ENCODE assay signal across 12 cellular contexts in genomic region chr2:178484245-178485041, GRCh38. TPM values are rescaled to one million over a fixed set of nuclear protein-coding genes. Genes with fewer than 3 reads are reported as not detected.
DNase-seq lines count a peak whose midpoint lies in the region; ATAC-seq and TF ChIP-seq lines count a peak whose summit lies in the region.
"Had no signal": no experiment of that assay in that cellular context is flagged by ENCODE, and none has a peak within 500 bp of the region (broad histone marks: within the 10 kb centered on the region; RNA-seq: fewer than 3 reads in every experiment).

No MANE protein-coding gene starts in this region.

- CTCF ChIA-PET in A673 (lab: Charles Lee) (no interaction called here), PC-9 (lab: Charles Lee) (no interaction called here)

- H3K36me3 ChIP-seq in A673 (ENCODE audit: insufficient read depth, low read length, poor library complexity, severe bottlenecking) (peaks cover 3% of the 10 kb centered on the region), PC-9 (ENCODE audit: low read depth) (peaks cover 29% of the 10 kb centered on the region)

- H3K4me1 ChIP-seq in A673 (ENCODE audit: insufficient read depth, low read length, poor library complexity, severe bottlenecking) (peaks cover 33% of the 10 kb centered on the region), PC-9 (replicated peaks; ENCODE audit: insufficient read depth) (peaks cover 41% of the 10 kb centered on the region)

- peaks cover 88% of the 10 kb centered on the region for H3K79me2 ChIP-seq in PC-9 (ENCODE audit: low read depth)

- peaks cover 66% of the 10 kb centered on the region for H4K20me1 ChIP-seq in PC-9 (ENCODE audit: insufficient read depth)

- ATAC-seq in GM21825 (IDR thresholded peaks at IDR 0.05; ENCODE audit: unreplicated experiment), result no peak
- ATAC-seq: esophagus mucosa, mucosa of descending colon had no signal

- no peaks in the 10 kb centered on the region for H3K9me2 ChIP-seq in PC-9 (ENCODE audit: insufficient read depth)

- no peak for TF ChIP-seq CTCF in A673 (conservative IDR thresholded peaks at IDR 0.05; ENCODE audit: low read depth, low read length)
- TF ChIP-seq CTCF in PC-9 (conservative IDR thresholded peaks at IDR 0.05), result no peak

- DNase-seq in A673 (ENCODE audit: low spot score) (peak; percentile 61), M059J (ENCODE audit: low read depth) (peak; percentile 39), PC-9 (peak in 1 of 2 experiments; percentile 48), head of caudate nucleus (peak in 37 of 42 donors; percentile 12 to 83 (median 44)), HPDE6-E6E7 (ENCODE audit: extremely low spot score) (no peak), HuH-7 (ENCODE audit: low spot score) (no peak), germinal center (ENCODE audit: low spot score) (no peak)
- DNase-seq: activated effector memory CD4-positive, alpha-beta T cell treated with Interleukin-2 at 50 U/mL for 16 hours; stimulated activated CD4-positive, alpha-beta T cell treated with anti-CD3 and anti-CD28 coated beads, Interleukin-4, amount 100 ng/mL, for 1 hour had no signal

- peak overlapping the region; percentile 4 for H3K27ac ChIP-seq in A673 (ENCODE audit: low read depth, low read length, poor library complexity, severe bottlenecking)
- H3K27ac ChIP-seq in PC-9, result no peak overlapping the region

- H3K4me3 ChIP-seq in A673 (ENCODE audit: low read depth, low read length, poor library complexity, severe bottlenecking) (no peak overlapping the region), PC-9 (no peak overlapping the region)
- H3K4me3 ChIP-seq: mucosa of descending colon had no signal

- H3K27me3 ChIP-seq in A673 (replicated peaks; ENCODE audit: insufficient read depth, low read depth, low read length, poor library complexity) (no peaks in the 10 kb centered on the region), PC-9 (ENCODE audit: insufficient read depth, low read depth) (no peaks in the 10 kb centered on the region)

- H3K9me3 ChIP-seq in A673 (ENCODE audit: low read depth, low read length, poor library complexity, severe bottlenecking), result no peaks in the 10 kb centered on the region
- H3K9me3 ChIP-seq in PC-9 (ENCODE audit: insufficient read depth, low read depth), result no peaks in the 10 kb centered on the region
- H3K9me3 ChIP-seq: mucosa of descending colon had no signal

- peaks cover 6% of the 10 kb centered on the region for H3F3A ChIP-seq in PC-9 (ENCODE audit: insufficient read depth, low read depth)

- POLR2A ChIA-PET in A673 (lab: Charles Lee; ENCODE audit: low non-redundant PET), result no interaction called here
- POLR2A ChIA-PET in PC-9 (lab: Charles Lee; ENCODE audit: unreplicated experiment), result no interaction called here

- intact Hi-C loops in A673 (cut with micrococcal nuclease; ENCODE audit: unreplicated experiment), result loop anchor here (5.0 kb wide), 1 partner anchor 1523 kb away; the partner anchor contains the start of gene CWC22
- intact Hi-C loops in PC-9 (cut with micrococcal nuclease; ENCODE audit: unreplicated experiment), result loop anchor here (2.0 kb wide), 1 partner anchor 18 kb away; no protein-coding TSS in a partner anchor
- intact Hi-C loops in head of caudate nucleus (cut with DNase I), result no loop called here

- H2AFZ ChIP-seq in PC-9, result no peak overlapping the region

- BruUV-seq in A673 (replicated peaks; lab: Mats Ljungman, UMichigan), result no TSS peak
- no TSS peak for BruUV-seq in PC-9 (replicated peaks; lab: Mats Ljungman, UMichigan)

- H3K4me2 ChIP-seq in PC-9, result peak overlapping the region; percentile 96; the same call in 1 of the 2 replicates

RNA-seq across cellular contexts. Expression of gene PLEKHA3, which starts 4.2 kb away (rescaled TPM):
- total RNA-seq in A673 (2021), result 26.6 and 27.0 TPM in 2 replicates
- 7.6 and 17.0 TPM in 2 replicates for total RNA-seq in M059J (2014; rRNA removed; shearing (Covaris generic))
- total RNA-seq in PC-9 (2021), result 35.7 and 50.3 TPM in 2 replicates

RNA-seq across cellular contexts. Expression of gene FKBP7, which starts 6.0 kb away (rescaled TPM):
- total RNA-seq in A673 (2021) (17.1 and 18.4 TPM in 2 replicates), PC-9 (2021) (3.8 and 6.1 TPM in 2 replicates)
- total RNA-seq in M059J (2014; rRNA removed; shearing (Covaris generic)), result 35.4 and 49.4 TPM in 2 replicates

RNA-seq across cellular contexts. Expression of gene PJVK, which starts 33.3 kb away (rescaled TPM):
- total RNA-seq in A673 (2021), result 1.9 and 2.3 TPM in 2 replicates
- not detected in 2 replicates for total RNA-seq in M059J (2014; rRNA removed; shearing (Covaris generic))
- total RNA-seq in PC-9 (2021), result 14.6 and 16.9 TPM in 2 replicates

RNA-seq across cellular contexts. Expression of gene PRKRA, which starts 33.5 kb away (rescaled TPM):
- total RNA-seq in A673 (2021), result 62.6 and 66.4 TPM in 2 replicates
- total RNA-seq in M059J (2014; rRNA removed; shearing (Covaris generic)), result 41.5 and 53.7 TPM in 2 replicates
- total RNA-seq in PC-9 (2021), result 87.0 and 93.3 TPM in 2 replicates

Comparison
In these comparisons a context has a peak if more than half of its experiments do, and no peak if none do; other contexts are left out.
1. DNase-seq: peak in A673 (single experiment), M059J (single experiment) and head of caudate nucleus (37 of 42); none in HPDE6-E6E7 (single experiment), HuH-7 (single experiment) and germinal center (single experiment).